In genomic region chr6:27545271-27546046, GRCh38 we compare ENCODE assay signal across 1 cellular context.
TF ChIP-seq lines count a peak whose summit lies in the region.

No MANE protein-coding gene starts in this region.

TF ChIP-seq in HepG2, 621 proteins besides CTCF, POLR2A, EP300 and RAD21 (continued from another document and continues in another):
- TF ChIP-seq RBFOX2 (IDR thresholded peaks at IDR 0.05; ENCODE audit: low read depth, low read length) (no peak), ZBTB49 (CRISPR knock-in tag; IDR thresholded peaks at IDR 0.05; ENCODE audit: borderline replicate concordance) (no peak), ZNF235 (CRISPR knock-in tag; IDR thresholded peaks at IDR 0.05; ENCODE audit: borderline replicate concordance) (no peak), IKZF4 (CRISPR knock-in tag; IDR thresholded peaks at IDR 0.05; ENCODE audit: borderline replicate concordance, low read depth, not compliant biosample characterization) (no peak), U2AF2 (IDR thresholded peaks at IDR 0.05; ENCODE audit: low read depth, low read length) (no peak), ZNF598 (CRISPR knock-in tag; IDR thresholded peaks at IDR 0.05; ENCODE audit: borderline replicate concordance) (no peak; the same call in 1 of the 2 replicates), NFIC (IDR thresholded peaks at IDR 0.05; ENCODE audit: low read length) (peak; percentile 69), SAP130 (CRISPR knock-in tag; IDR thresholded peaks at IDR 0.05; ENCODE audit: low read depth) (peak; percentile 57), GABPA (IDR thresholded peaks at IDR 0.05; ENCODE audit: low read depth, low read length) (no peak), GABPA (CRISPR knock-in tag; IDR thresholded peaks at IDR 0.05; ENCODE audit: low read depth) (peak; percentile 58), ZBTB2 (CRISPR knock-in tag; IDR thresholded peaks at IDR 0.05; ENCODE audit: low read depth) (no peak), BRD4 (CRISPR knock-in tag; IDR thresholded peaks at IDR 0.05) (no peak), THYN1 (CRISPR knock-in tag; IDR thresholded peaks at IDR 0.05; ENCODE audit: borderline replicate concordance, low read depth) (0 out of 2 replicates have a peak, but pooled peaks have one; percentile 33), ZSCAN31 (CRISPR knock-in tag; IDR thresholded peaks at IDR 0.05; ENCODE audit: low read depth) (peak; percentile 54; the same call in 1 of the 2 replicates), RBAK (CRISPR knock-in tag; IDR thresholded peaks at IDR 0.05) (peak; percentile 86), ZNF362 (CRISPR knock-in tag; IDR thresholded peaks at IDR 0.05; ENCODE audit: borderline replicate concordance) (peak; percentile 65; the same call in 1 of the 2 replicates), POLR2AphosphoS5 (IDR thresholded peaks at IDR 0.05; ENCODE audit: low read depth, low read length) (no peak), KLF9 (CRISPR knock-in tag; IDR thresholded peaks at IDR 0.05; ENCODE audit: low read depth) (0 out of 2 replicates have a peak, but pooled peaks have one; percentile 9), ZNF644 (CRISPR knock-in tag; IDR thresholded peaks at IDR 0.05; ENCODE audit: low read depth) (peak; percentile 81), ZNF224 (CRISPR knock-in tag; IDR thresholded peaks at IDR 0.05) (peak; percentile 97), SMYD3 (CRISPR knock-in tag; IDR thresholded peaks at IDR 0.05) (peak; percentile 72; the same call in 1 of the 2 replicates), ZNF792 (CRISPR knock-in tag; IDR thresholded peaks at IDR 0.05) (peak; percentile 84), PHF8 (CRISPR knock-in tag; IDR thresholded peaks at IDR 0.05) (peak; percentile 56), SP2 (CRISPR knock-in tag; IDR thresholded peaks at IDR 0.05) (no peak), ZNF850 (CRISPR knock-in tag; conservative IDR thresholded peaks at IDR 0.05) (no peak), FLYWCH1 (CRISPR knock-in tag; IDR thresholded peaks at IDR 0.05) (no peak), ZBTB7A (CRISPR knock-in tag; IDR thresholded peaks at IDR 0.05) (no peak), KLF12 (CRISPR knock-in tag; IDR thresholded peaks at IDR 0.05; ENCODE audit: borderline replicate concordance) (0 out of 2 replicates have a peak, but pooled peaks have one; percentile 63), FUBP1 (CRISPR knock-in tag; IDR thresholded peaks at IDR 0.05; ENCODE audit: borderline replicate concordance) (no peak), ZBTB1 (CRISPR knock-in tag; IDR thresholded peaks at IDR 0.05; ENCODE audit: borderline replicate concordance) (no peak), ZNF788 (CRISPR knock-in tag; IDR thresholded peaks at IDR 0.05; ENCODE audit: borderline replicate concordance) (peak; percentile 66; the same call in 1 of the 2 replicates), ZNF430 (CRISPR knock-in tag; IDR thresholded peaks at IDR 0.05) (no peak), RCOR2 (CRISPR knock-in tag; IDR thresholded peaks at IDR 0.05) (peak; percentile 87), SRSF4 (IDR thresholded peaks at IDR 0.05; ENCODE audit: low read depth, low read length, poor library complexity, severe bottlenecking) (no peak), ZNF451 (CRISPR knock-in tag; IDR thresholded peaks at IDR 0.05) (no peak), ZNF878 (CRISPR knock-in tag; IDR thresholded peaks at IDR 0.05) (peak; percentile 88), MNT (IDR thresholded peaks at IDR 0.05) (no peak), RELA (CRISPR knock-in tag; IDR thresholded peaks at IDR 0.05) (no peak), SPEN (CRISPR knock-in tag; IDR thresholded peaks at IDR 0.05; ENCODE audit: low read depth) (no peak), SKI (IDR thresholded peaks at IDR 0.05; ENCODE audit: partially characterized antibody) (peak; percentile 41), XRCC5 (optimal IDR thresholded peaks at IDR 0.05; ENCODE audit: low read length) (peak; percentile 62), ZNF609 (CRISPR knock-in tag; IDR thresholded peaks at IDR 0.05; ENCODE audit: borderline replicate concordance) (no peak), ZNF484 (CRISPR knock-in tag; IDR thresholded peaks at IDR 0.05; ENCODE audit: borderline replicate concordance, low read depth) (no peak), NR0B2 (CRISPR knock-in tag; IDR thresholded peaks at IDR 0.05) (peak; percentile 31; the same call in 1 of the 2 replicates), PLRG1 (conservative IDR thresholded peaks at IDR 0.05) (no peak), EEA1 (CRISPR knock-in tag; IDR thresholded peaks at IDR 0.05; ENCODE audit: borderline replicate concordance) (no peak), ZBTB26 (CRISPR knock-in tag; IDR thresholded peaks at IDR 0.05; ENCODE audit: borderline replicate concordance) (peak; percentile 47; the same call in 1 of the 2 replicates), TMF1 (CRISPR knock-in tag; IDR thresholded peaks at IDR 0.05; ENCODE audit: low read depth) (no peak), SMARCC2 (IDR thresholded peaks at IDR 0.05) (no peak), CC2D1A (CRISPR knock-in tag; IDR thresholded peaks at IDR 0.05) (no peak), TBX3 (IDR thresholded peaks at IDR 0.05; ENCODE audit: borderline replicate concordance) (no peak), ZFAT (CRISPR knock-in tag; conservative IDR thresholded peaks at IDR 0.05) (no peak), CREM (IDR thresholded peaks at IDR 0.05) (peak; percentile 90), CREM (CRISPR knock-in tag; IDR thresholded peaks at IDR 0.05) (no peak)
